In the genomic region with DNA sequence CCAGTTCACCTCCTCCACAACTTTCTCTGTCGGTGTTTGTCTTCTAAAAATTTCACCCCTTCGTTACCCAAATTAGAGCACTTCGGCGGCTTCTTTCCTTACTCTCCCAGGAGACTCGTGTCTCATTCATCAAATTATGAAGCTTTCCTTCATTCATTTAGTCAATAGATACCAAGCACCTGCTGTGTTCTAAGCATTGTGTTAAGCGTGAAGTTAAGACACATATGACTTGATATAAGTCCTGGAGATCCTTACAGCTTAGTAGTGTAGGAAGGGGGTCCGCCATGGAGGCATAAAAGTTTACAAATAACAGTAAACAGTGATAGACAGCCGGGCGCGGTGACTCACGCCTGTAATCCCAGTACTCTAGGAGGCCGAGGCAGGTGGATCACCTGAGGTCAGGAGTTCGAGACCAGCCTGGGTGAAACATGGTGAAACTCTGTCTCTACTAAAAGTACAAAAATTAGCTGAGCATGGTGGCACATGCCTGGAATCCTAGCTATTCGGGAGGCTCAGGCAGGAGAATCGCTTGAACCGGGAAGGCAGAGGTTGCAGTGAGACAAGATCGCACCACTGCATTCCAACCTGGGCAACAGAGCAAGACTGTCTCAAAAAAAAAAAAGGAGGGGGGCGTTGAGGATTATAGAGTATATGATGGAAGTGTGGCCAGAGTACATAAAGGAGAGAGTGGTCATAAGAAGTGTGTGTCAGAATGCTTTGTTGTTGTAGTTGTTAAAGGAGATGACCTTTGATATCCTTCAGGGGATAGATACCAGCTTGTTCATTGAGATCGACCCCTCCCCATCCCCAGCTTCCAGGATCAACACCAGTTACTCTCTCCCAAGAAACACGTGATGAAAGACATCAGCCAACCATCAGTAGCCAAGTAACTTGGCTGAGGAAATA, we compare ENCODE assay signal across 8 cellular contexts. TPM values are rescaled to one million over a fixed set of nuclear protein-coding genes. Genes with fewer than 3 reads are reported as not detected.
A peak's percentile ranks its signal among the peaks of the same experiment; 100 is the strongest.
DNase-seq lines count a peak whose midpoint lies in the region; ATAC-seq and TF ChIP-seq lines count a peak whose summit lies in the region.

No MANE protein-coding gene starts in this region.

- H3K4me3 Mint-ChIP-seq in activated B cell treated with CpG ODN at 0.5 μM for 24 hours = peak overlapping the region; percentile 97
- H3K4me3 Mint-ChIP-seq in stimulated activated effector memory CD8-positive, alpha-beta T cell treated with anti-CD3 and anti-CD28 coated beads, Interleukin-12 subunit alpha, Interleukin-12 subunit beta, amount 100 ng/mL, for 72 hours = peak overlapping the region; percentile 87

- CTCF ChIA-PET in activated B cell treated with CpG ODN at 0.5 μM for 24 hours (lab: Charles Lee) = interaction anchor here (0.7 to 1.6 kb wide), 6 partner anchors 10 to 217 kb away, joined by 3 to 10 read pairs (median 4); no protein-coding TSS in a partner anchor

- no peaks in the 10 kb centered on the region for H3K27me3 Mint-ChIP-seq in activated B cell treated with CpG ODN at 0.5 μM for 24 hours

- ATAC-seq in activated B cell treated with CpG ODN at 0.5 μM for 24 hours (ENCODE audit: low read depth) = no peak
- ATAC-seq in stimulated activated effector memory CD8-positive, alpha-beta T cell treated with anti-CD3 and anti-CD28 coated beads, Interleukin-12 subunit alpha, Interleukin-12 subunit beta, amount 100 ng/mL, for 72 hours = no peak

- H3K36me3 ChIP-seq in left ventricle myocardium inferior = peaks cover 9% of the 10 kb centered on the region

- H3K36me3 Mint-ChIP-seq in activated B cell treated with CpG ODN at 0.5 μM for 24 hours (ENCODE audit: low read depth) = peaks cover 28% of the 10 kb centered on the region
- peaks cover 34% of the 10 kb centered on the region for H3K36me3 Mint-ChIP-seq in stimulated activated effector memory CD8-positive, alpha-beta T cell treated with anti-CD3 and anti-CD28 coated beads, Interleukin-12 subunit alpha, Interleukin-12 subunit beta, amount 100 ng/mL, for 72 hours

- no peaks in the 10 kb centered on the region for H3K9me3 Mint-ChIP-seq in activated B cell treated with CpG ODN at 0.5 μM for 24 hours
- H3K9me3 Mint-ChIP-seq in stimulated activated effector memory CD8-positive, alpha-beta T cell treated with anti-CD3 and anti-CD28 coated beads, Interleukin-12 subunit alpha, Interleukin-12 subunit beta, amount 100 ng/mL, for 72 hours = no peaks in the 10 kb centered on the region

- H3K4me3 ChIP-seq in left ventricle myocardium inferior = peak overlapping the region; percentile 92

- H3K27me3 ChIP-seq in left ventricle myocardium inferior (ENCODE audit: low read depth) = no peaks in the 10 kb centered on the region

- TF ChIP-seq CTCF in activated B cell treated with CpG ODN at 0.5 μM for 24 hours (IDR thresholded peaks at IDR 0.05) (no peak), left ventricle myocardium inferior (IDR thresholded peaks at IDR 0.05; ENCODE audit: borderline replicate concordance) (no peak)

- POLR2A ChIA-PET in activated B cell treated with CpG ODN at 0.5 μM for 24 hours (lab: Charles Lee) = interaction anchor here (0.5 to 2.2 kb wide), 17 partner anchors 11 to 337 kb away, joined by 3 to 32 read pairs (median 3); a partner anchor contains a TSS

- intact Hi-C loops in activated B cell treated with CpG ODN at 0.5 μM for 24 hours (cut with micrococcal nuclease) = loop anchor here (1.0 to 5.0 kb wide), 8 partner anchors 15 to 767 kb away; a partner anchor contains a TSS
- intact Hi-C loops in left ventricle myocardium inferior (cut with micrococcal nuclease) = no loop called here

- H3K27ac Mint-ChIP-seq in activated B cell treated with CpG ODN at 0.5 μM for 24 hours = peak overlapping the region; percentile 94
- H3K27ac Mint-ChIP-seq in stimulated activated effector memory CD8-positive, alpha-beta T cell treated with anti-CD3 and anti-CD28 coated beads, Interleukin-12 subunit alpha, Interleukin-12 subunit beta, amount 100 ng/mL, for 72 hours = peak overlapping the region; percentile 91

- peaks cover 60% of the 10 kb centered on the region for H3K4me1 ChIP-seq in left ventricle myocardium inferior

- DNase-seq in NCI-H1436 (lab: John Stamatoyannopoulos, UW) = peak; percentile 65
- DNase-seq in NCI-H1436 treated with DMSO at 0.1 percent for 48 hours (lab: John Stamatoyannopoulos, UW) = no peak
- no peak for DNase-seq in activated B cell treated with CpG ODN at 0.5 μM for 24 hours
- DNase-seq in left ventricle myocardium inferior = no peak
- no peak for DNase-seq in stimulated activated effector memory CD8-positive, alpha-beta T cell treated with anti-CD3 and anti-CD28 coated beads, Interleukin-12 subunit alpha, Interleukin-12 subunit beta, amount 100 ng/mL, for 72 hours (ENCODE audit: low spot score in 2 of 2)
- no peak for DNase-seq in activated effector memory CD4-positive, alpha-beta T cell treated with anti-CD3 and anti-CD28 coated beads, Interleukin-2, amount 50 U/mL, for 16 hours
- DNase-seq in DMS114 treated with DMSO at 0.1 percent for 48 hours (lab: John Stamatoyannopoulos, UW; ENCODE audit: unreplicated experiment) = no peak
- DNase-seq in COR-L47 (lab: John Stamatoyannopoulos, UW) = no peak

- no peaks in the 10 kb centered on the region for H3K9me3 ChIP-seq in left ventricle myocardium inferior (replicated peaks)

- peaks cover 71% of the 10 kb centered on the region for H3K4me1 Mint-ChIP-seq in activated B cell treated with CpG ODN at 0.5 μM for 24 hours
- H3K4me1 Mint-ChIP-seq in stimulated activated effector memory CD8-positive, alpha-beta T cell treated with anti-CD3 and anti-CD28 coated beads, Interleukin-12 subunit alpha, Interleukin-12 subunit beta, amount 100 ng/mL, for 72 hours = peaks cover 33% of the 10 kb centered on the region

- peak overlapping the region; percentile 98 for H3K27ac ChIP-seq in left ventricle myocardium inferior (replicated peaks)

RNA-seq across cellular contexts. Expression of a gene that starts 0.7 kb away (rescaled TPM):
- total RNA-seq in activated B cell treated with CpG ODN at 0.5 μM for 24 hours (64.0 and 66.3 TPM in 2 replicates), left ventricle myocardium inferior (24.1 TPM)

RNA-seq across cellular contexts. Expression of a gene that starts 3.5 kb away (rescaled TPM):
- total RNA-seq in activated B cell treated with CpG ODN at 0.5 μM for 24 hours (20.1 and 24.8 TPM in 2 replicates), left ventricle myocardium inferior (12.0 TPM)

RNA-seq across cellular contexts. Expression of a gene that starts 28.5 kb away (rescaled TPM):
- total RNA-seq in activated B cell treated with CpG ODN at 0.5 μM for 24 hours (5.1 and 7.7 TPM in 2 replicates), left ventricle myocardium inferior (0.96 TPM)
